3 cellular contexts compared by ENCODE assay signal in the genomic region with DNA sequence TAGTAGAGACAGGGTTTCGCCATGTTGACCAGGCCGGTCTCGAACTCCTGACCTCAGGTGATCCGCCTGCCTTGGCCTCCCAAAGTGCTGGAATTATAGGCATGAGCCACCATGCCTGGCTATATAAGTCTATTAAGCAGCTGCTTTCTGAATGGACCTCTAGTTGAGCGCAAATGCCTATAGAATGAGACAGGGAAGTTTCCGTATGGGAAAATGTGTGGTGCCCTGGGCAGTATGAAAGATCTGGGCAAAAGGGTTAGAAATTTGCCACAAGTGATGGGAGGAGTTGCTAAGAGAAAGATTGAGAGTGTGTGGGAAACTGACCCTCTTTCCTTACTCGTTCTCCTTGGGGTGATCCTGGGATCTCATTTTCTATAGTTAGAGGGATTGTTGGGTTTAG. TPM values are rescaled to one million over a fixed set of nuclear protein-coding genes. Genes with fewer than 3 reads are reported as not detected.
"Had no signal": no experiment of that assay in that cellular context is flagged by ENCODE, and none has a peak within 500 bp of the region (broad histone marks: within the 10 kb centered on the region; RNA-seq: fewer than 3 reads in every experiment).

No MANE protein-coding gene starts in this region.

- H3K4me3 ChIP-seq: GM12878 had no signal

- DNase-seq: GDM1, GF-D8 had no signal

RNA-seq across cellular contexts. Expression of gene SLC6A2, which starts 26.3 kb away (rescaled TPM):
- polyA plus RNA-seq: GM12878 had no signal
